ENCODE assay signal across 8 cellular contexts in the genomic region with DNA sequence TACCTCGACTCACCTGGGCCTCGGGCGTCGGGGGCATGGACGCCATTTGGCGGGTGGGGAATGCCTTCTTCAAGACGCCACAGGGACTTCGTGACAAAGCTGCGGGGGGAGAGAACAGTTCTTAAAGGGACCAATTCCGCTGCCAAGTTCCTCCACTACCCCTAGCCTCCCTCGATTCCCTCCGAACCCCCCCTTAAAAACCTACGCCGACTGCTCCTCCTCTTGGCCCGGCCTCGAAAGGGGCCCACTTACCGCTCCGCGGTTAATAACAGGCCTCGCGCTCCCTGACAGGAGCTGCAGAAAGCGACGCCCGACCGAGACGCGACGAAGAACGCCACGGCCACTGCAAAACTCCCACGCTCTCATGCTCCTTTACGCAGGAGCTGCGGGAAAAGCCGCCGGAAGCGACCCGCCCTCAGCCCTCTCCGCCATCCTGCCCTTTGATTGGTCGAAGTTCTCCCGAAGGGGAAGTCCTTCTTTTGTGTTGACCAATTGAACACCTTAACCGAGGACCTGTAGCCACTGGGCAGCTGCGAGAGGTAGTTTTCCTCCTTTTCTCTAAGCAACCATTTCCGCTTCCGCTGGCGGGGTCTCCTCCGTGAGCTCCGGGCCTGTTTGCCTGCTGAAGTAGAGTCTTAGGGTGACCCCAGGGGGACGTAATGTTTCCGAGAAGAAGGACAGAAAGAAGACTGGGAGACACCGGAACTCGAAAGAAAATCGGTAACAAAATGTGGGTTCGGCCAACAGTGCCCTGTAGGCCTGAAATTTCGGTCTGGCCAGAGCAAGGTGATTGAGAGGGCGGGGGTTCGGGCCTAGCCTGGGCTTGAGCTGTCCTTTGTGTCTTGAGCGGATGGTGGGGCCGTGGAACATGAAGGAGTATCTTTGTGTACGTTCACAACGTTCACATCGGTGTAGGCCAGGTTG. TPM values are rescaled to one million over a fixed set of nuclear protein-coding genes. Genes with fewer than 3 reads are reported as not detected.
A peak's percentile ranks its signal among the peaks of the same experiment; 100 is the strongest.
DNase-seq lines count a peak whose midpoint lies in the region; ATAC-seq and TF ChIP-seq lines count a peak whose summit lies in the region.

A gene (plus strand): TSS at position 573 of the 924 bp plus-strand sequence. CDS start 32,548 bp downstream, outside the sequence.
A gene with protein sequence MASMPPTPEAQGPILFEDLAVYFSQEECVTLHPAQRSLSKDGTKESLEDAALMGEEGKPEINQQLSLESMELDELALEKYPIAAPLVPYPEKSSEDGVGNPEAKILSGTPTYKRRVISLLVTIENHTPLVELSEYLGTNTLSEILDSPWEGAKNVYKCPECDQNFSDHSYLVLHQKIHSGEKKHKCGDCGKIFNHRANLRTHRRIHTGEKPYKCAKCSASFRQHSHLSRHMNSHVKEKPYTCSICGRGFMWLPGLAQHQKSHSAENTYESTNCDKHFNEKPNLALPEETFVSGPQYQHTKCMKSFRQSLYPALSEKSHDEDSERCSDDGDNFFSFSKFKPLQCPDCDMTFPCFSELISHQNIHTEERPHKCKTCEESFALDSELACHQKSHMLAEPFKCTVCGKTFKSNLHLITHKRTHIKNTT (minus strand): TSS at position 397 of the 924 bp plus-strand sequence. CDS start 351 bp downstream, at position 46.

- H3K23ac ChIP-seq in IMR-90 (ENCODE audit: low read depth, low read length), result no peak within 1 kb of the TSS

- peak within 1 kb of the TSS; percentile 72 for H3K56ac ChIP-seq in IMR-90 (ENCODE audit: extremely low read depth, insufficient read depth, low read length)

- H3K4me1 ChIP-seq in Caco-2 (no peaks in the 10 kb centered on the region), IMR-90 (ENCODE audit: control insufficient read depth, insufficient read depth, low read length) (no peaks in the 10 kb centered on the region; the same call in 1 of the 2 replicates)

- H3K4me3 Mint-ChIP-seq in Caco-2 (ENCODE audit: unreplicated experiment), result peak within 1 kb of the TSS; percentile 91
- H3K4me3 Mint-ChIP-seq in nephron, result peak within 1 kb of the TSS; percentile 93 to 98 (median 95)
- H3K4me3 Mint-ChIP-seq in stimulated activated naive CD8-positive, alpha-beta T cell treated with anti-CD3 and anti-CD28 coated beads, Interleukin-15, Interleukin-2, amounts not matched to agents 100 ng/mL and 50 ng/mL, for 24 hours, result peak within 1 kb of the TSS; percentile 90

- peak; percentile 75 for TF ChIP-seq POLR2A in IMR-90 (IDR thresholded peaks at IDR 0.05; ENCODE audit: low read depth, low read length)

- POLR2A ChIA-PET in Caco-2 (lab: Charles Lee), result interaction anchor here (0.5 to 2.3 kb wide), 9 partner anchors 10 to 285 kb away, joined by 3 to 25 read pairs (median 8); a partner anchor contains a TSS
- POLR2A ChIA-PET in IMR-90 (lab: Charles Lee; ENCODE audit: unreplicated experiment), result interaction anchor here (0.6 to 1.3 kb wide), 3 partner anchors 31 to 43 kb away, joined by 3 to 4 read pairs (median 3); a partner anchor contains a TSS
- POLR2A ChIA-PET in RWPE1 (lab: Yijun Ruan, JAX; ENCODE audit: low non-redundant PET), result no interaction called here

- peak within 1 kb of the TSS; percentile 87 for H2AFZ ChIP-seq in IMR-90 (replicated peaks; ENCODE audit: low read length, poor library complexity)

- no peak within 1 kb of the TSS for H2BK20ac ChIP-seq in IMR-90 (ENCODE audit: low read depth, low read length)

- H3K27ac Mint-ChIP-seq in Caco-2 (ENCODE audit: unreplicated experiment) (peak within 1 kb of the TSS; percentile 94), nephron (peak within 1 kb of the TSS; percentile 85 to 96 (median 94))
- H3K27ac Mint-ChIP-seq in stimulated activated naive CD8-positive, alpha-beta T cell treated with anti-CD3 and anti-CD28 coated beads, Interleukin-15, Interleukin-2, amounts not matched to agents 100 ng/mL and 50 ng/mL, for 24 hours, result peak within 1 kb of the TSS; percentile 97

- in situ Hi-C loops in IMR-90 (cut with MboI; ENCODE audit: low sequenced_read_pairs), result no loop called here

- H2BK15ac ChIP-seq in IMR-90 (ENCODE audit: low read depth, low read length), result no peak within 1 kb of the TSS

- no peaks in the 10 kb centered on the region for H3K9me1 ChIP-seq in IMR-90 (ENCODE audit: insufficient read depth, low read length)

- peak within 1 kb of the TSS; percentile 78 for H2AK5ac ChIP-seq in IMR-90 (ENCODE audit: low read depth, low read length)

- H2BK5ac ChIP-seq in IMR-90 (ENCODE audit: low read depth, low read length, poor library complexity, severe bottlenecking), result peak within 1 kb of the TSS; percentile 14

- 46% methylated on average over 19 of the region's 61 CpGs; no CpG with 5 or more reads in 1 of the 2 experiments for WGBS in IMR-90 (ENCODE audit: extremely low coverage in 2 of 2, insufficient read length in 1 of 2), 2 experiments

- TF ChIP-seq RAD21 in IMR-90 (IDR thresholded peaks at IDR 0.05; ENCODE audit: low read length), result no peak

- H2AK9ac ChIP-seq in IMR-90 (replicated peaks; ENCODE audit: low read depth, low read length, poor library complexity), result peak within 1 kb of the TSS; percentile 43

- no peaks in the 10 kb centered on the region for H4K20me1 ChIP-seq in IMR-90 (ENCODE audit: insufficient read depth, low read length)

- peak within 1 kb of the TSS; percentile 13 for H4K5ac ChIP-seq in IMR-90 (ENCODE audit: low read depth, low read length)

- H3K9me3 Mint-ChIP-seq in Caco-2 (ENCODE audit: unreplicated experiment) (peaks cover 9% of the 10 kb centered on the region), nephron (peaks cover 26% of the 10 kb centered on the region)
- H3K9me3 Mint-ChIP-seq in stimulated activated naive CD8-positive, alpha-beta T cell treated with anti-CD3 and anti-CD28 coated beads, Interleukin-15, Interleukin-2, amounts not matched to agents 100 ng/mL and 50 ng/mL, for 24 hours, result peaks cover 9% of the 10 kb centered on the region

- peaks cover 4 to 22% of the 10 kb centered on the region in 2 experiments; a peak in 3 of 4 replicates for H3K79me1 ChIP-seq in IMR-90 (ENCODE audit: low read depth in 1 of 2, low read length in 2 of 2)

- H3K27ac ChIP-seq in IMR-90 (ENCODE audit: insufficient read depth, low read length) (peak within 1 kb of the TSS; percentile 58), RWPE1 (peak within 1 kb of the TSS; percentile 76)

- peak; percentile 90 for ATAC-seq in GM21423 (IDR thresholded peaks at IDR 0.05; ENCODE audit: unreplicated experiment)
- peak; percentile 95 for ATAC-seq in IMR-90 (ENCODE audit: low read depth)

- H3K9ac ChIP-seq in IMR-90 (ENCODE audit: low read depth, low read length), result peak within 1 kb of the TSS; percentile 79

- H3K18ac ChIP-seq in IMR-90 (ENCODE audit: low read depth, low read length), result no peak within 1 kb of the TSS

- H4K8ac ChIP-seq in IMR-90 (ENCODE audit: low read depth in 2 of 2, low read length in 2 of 2), result peak within 1 kb of the TSS; percentile 90 to 95

- H2BK120ac ChIP-seq in IMR-90 (ENCODE audit: low read depth, low read length), result no peak within 1 kb of the TSS

- BruUV-seq in Caco-2 (replicated peaks; lab: Mats Ljungman, UMichigan), result no TSS peak
- no TSS peak for BruUV-seq in IMR-90 (replicated peaks; lab: Mats Ljungman, UMichigan)

- dilution Hi-C loops in IMR-90 (cut with HindIII; ENCODE audit: low sequenced_read_pairs, unreplicated experiment), result no loop called here

- H3K4me1 Mint-ChIP-seq in Caco-2 (ENCODE audit: low read depth, unreplicated experiment), result no peaks in the 10 kb centered on the region
- H3K4me1 Mint-ChIP-seq in nephron, result peaks cover 12% of the 10 kb centered on the region
- peaks cover 26% of the 10 kb centered on the region for H3K4me1 Mint-ChIP-seq in stimulated activated naive CD8-positive, alpha-beta T cell treated with anti-CD3 and anti-CD28 coated beads, Interleukin-15, Interleukin-2, amounts not matched to agents 100 ng/mL and 50 ng/mL, for 24 hours (ENCODE audit: low read depth)

- TF ChIP-seq CTCF in Caco-2 (IDR thresholded peaks at IDR 0.05; ENCODE audit: insufficient read depth in 1 of 2, low read depth in 1 of 2, low read length in 1 of 2, severe bottlenecking in 1 of 2, unreplicated experiment in 1 of 2) (no peak), IMR-90 (conservative IDR thresholded peaks at IDR 0.05; ENCODE audit: low read depth, low read length) (no peak), RWPE1 (conservative IDR thresholded peaks at IDR 0.05; ENCODE audit: low read depth) (no peak), nephron (IDR thresholded peaks at IDR 0.05; ENCODE audit: unreplicated experiment in 3 of 3) (no peak)

- H3K36me3 ChIP-seq in Caco-2 (ENCODE audit: control insufficient read depth, insufficient read depth, low read length) (no peaks in the 10 kb centered on the region), IMR-90 (ENCODE audit: control insufficient read depth, insufficient read depth, low read length) (peaks cover 5% of the 10 kb centered on the region)

- H3K14ac ChIP-seq in IMR-90 (replicated peaks; ENCODE audit: low read depth, low read length), result peak within 1 kb of the TSS; percentile 35

- H3K9me3 ChIP-seq in Caco-2, result no peaks in the 10 kb centered on the region; the same call in 1 of the 2 replicates
- no peaks in the 10 kb centered on the region for H3K9me3 ChIP-seq in IMR-90 (ENCODE audit: control insufficient read depth, insufficient read depth, low read length)

- H3K27me3 ChIP-seq in Caco-2 (replicated peaks; ENCODE audit: control insufficient read depth, insufficient read depth, low read length) (no peaks in the 10 kb centered on the region), IMR-90 (ENCODE audit: control insufficient read depth, insufficient read depth, low read length) (no peaks in the 10 kb centered on the region)

- peaks cover 23% of the 10 kb centered on the region for H3K36me3 Mint-ChIP-seq in Caco-2 (ENCODE audit: insufficient read depth, unreplicated experiment)
- H3K36me3 Mint-ChIP-seq in nephron (ENCODE audit: low read depth), result peaks cover 65% of the 10 kb centered on the region
- H3K36me3 Mint-ChIP-seq in stimulated activated naive CD8-positive, alpha-beta T cell treated with anti-CD3 and anti-CD28 coated beads, Interleukin-15, Interleukin-2, amounts not matched to agents 100 ng/mL and 50 ng/mL, for 24 hours (ENCODE audit: low read depth), result peaks cover 46% of the 10 kb centered on the region

- DNase-seq in Caco-2 (peak; percentile 85 to 89), IMR-90 (peak; percentile 93), RWPE1 (ENCODE audit: low spot score) (peak; percentile 87), fibroblast of the conjunctiva (ENCODE audit: low read depth) (peak; percentile 83)
- DNase-seq in activated effector memory CD4-positive, alpha-beta T cell treated with anti-CD3 and anti-CD28 coated beads, Interleukin-2, amount 50 U/mL, for 16 hours, result peak; percentile 92

- H3K4me3 ChIP-seq in Caco-2 (ENCODE audit: low read depth, low read length) (peak within 1 kb of the TSS; percentile 61), IMR-90 (ENCODE audit: insufficient read depth, low read depth, low read length) (peak within 1 kb of the TSS; percentile 64)

- intact Hi-C loops in Caco-2 (cut with micrococcal nuclease; ENCODE audit: unreplicated experiment) (loop anchor here (2.0 to 5.0 kb wide), 2 partner anchors 15 to 161 kb away; a partner anchor contains a TSS), IMR-90 (cut with micrococcal nuclease) (no loop called here)

- peak within 1 kb of the TSS; percentile 44 for H3K4ac ChIP-seq in IMR-90 (ENCODE audit: low read depth, low read length)

- peak within 1 kb of the TSS; percentile 43 for H4K91ac ChIP-seq in IMR-90 (ENCODE audit: insufficient read depth, low read depth, low read length)

- CTCF ChIA-PET in Caco-2 (lab: Charles Lee) (interaction anchor here (0.6 to 2.5 kb wide), 6 partner anchors 9 to 139 kb away, joined by 3 to 6 read pairs (median 4); a partner anchor contains a TSS), IMR-90 (lab: Yijun Ruan, JAX) (no interaction called here), RWPE1 (lab: Yijun Ruan, JAX) (interaction anchor here (0.5 kb wide), 1 partner anchor 82 kb away, joined by 3 read pairs; no protein-coding TSS in a partner anchor)

- H3K27me3 Mint-ChIP-seq in Caco-2 (ENCODE audit: insufficient read depth, unreplicated experiment) (no peaks in the 10 kb centered on the region), nephron (ENCODE audit: low read depth) (no peaks in the 10 kb centered on the region)
- no peaks in the 10 kb centered on the region for H3K27me3 Mint-ChIP-seq in stimulated activated naive CD8-positive, alpha-beta T cell treated with anti-CD3 and anti-CD28 coated beads, Interleukin-15, Interleukin-2, amounts not matched to agents 100 ng/mL and 50 ng/mL, for 24 hours

- peak within 1 kb of the TSS; percentile 96 for H3K4me2 ChIP-seq in IMR-90 (ENCODE audit: low read depth, low read length)

RNA-seq across cellular contexts. Expression of the first gene that starts in this region (rescaled TPM):
- 84.9 and 92.8 TPM in 2 replicates for total RNA-seq in Caco-2 (2022)
- total RNA-seq in IMR-90 (2012; rRNA removed), result 5.6 and 7.5 TPM in 2 replicates
- 15.2 and 18.0 TPM in 2 replicates for polyA plus RNA-seq in IMR-90 (2012; rRNA removed)
- 9.1 and 16.7 TPM in 2 replicates for polyA plus RNA-seq in IMR-90 (2012; cell fraction: cytosol; rRNA removed)
- polyA plus RNA-seq in IMR-90 (2012; cell fraction: nucleus; rRNA removed; ENCODE audit: low replicate concordance), result 25.4 and 50.3 TPM in 2 replicates

RNA-seq across cellular contexts. Expression of the second gene that starts in this region (rescaled TPM):
- 3.7 and 3.8 TPM in 2 replicates for total RNA-seq in Caco-2 (2022)
- 3.0 and 3.1 TPM in 2 replicates for total RNA-seq in IMR-90 (2012; rRNA removed)
- polyA plus RNA-seq in IMR-90 (2012; rRNA removed), result 0.79 and 0.91 TPM in 2 replicates
- polyA plus RNA-seq in IMR-90 (2012; cell fraction: cytosol; rRNA removed), result 0.24 and 0.31 TPM in 2 replicates
- polyA plus RNA-seq in IMR-90 (2012; cell fraction: nucleus; rRNA removed; ENCODE audit: low replicate concordance), result 0.24 and 1.9 TPM in 2 replicates

Comparison
In these comparisons a context has a peak if more than half of its experiments do, and no peak if none do; other contexts are left out.
1. Peak in every context shown above with its lines: DNase-seq, ATAC-seq, H3K4me3 ChIP-seq and H3K27ac ChIP-seq.
2. RNA of the first gene that starts in this region (total RNA-seq): 84.9 to 92.8 TPM in Caco-2; 5.6 to 7.5 TPM in IMR-90; every median in the first group is over 10 times any median in the second.